1 cellular context compared by ENCODE assay signal in genomic region chr14:64611358-64612020, GRCh38.
TF ChIP-seq lines count a peak whose summit lies in the region.

No MANE protein-coding gene starts in this region.

TF ChIP-seq in liver, 16 proteins besides CTCF, POLR2A, EP300 and RAD21:
- no peak for TF ChIP-seq REST (IDR thresholded peaks at IDR 0.05)
- TF ChIP-seq NR2F2 (IDR thresholded peaks at IDR 0.05) = peak; percentile 33
- TF ChIP-seq SP1 (IDR thresholded peaks at IDR 0.05) = no peak
- no peak for TF ChIP-seq RXRA (IDR thresholded peaks at IDR 0.05)
- TF ChIP-seq ZBTB33 (IDR thresholded peaks at IDR 0.05) = no peak
